In genomic region chr1:226661965-226662364, GRCh38 we compare ENCODE assay signal across 8 cellular contexts.
DNase-seq lines count a peak whose midpoint lies in the region; ATAC-seq and TF ChIP-seq lines count a peak whose summit lies in the region.

No MANE protein-coding gene starts in this region.

- H3K27ac ChIP-seq in SK-N-SH (ENCODE audit: low read depth in 2 of 2, low read length in 1 of 2) (peak overlapping the region; percentile 39 to 57; a peak in 2 of 4 replicates), foreskin keratinocyte (peak overlapping the region; percentile 84), smooth muscle cell (ENCODE audit: low read depth) (peak overlapping the region; percentile 95)

- H3K27ac Mint-ChIP-seq in stimulated activated memory B cell treated with anti-CD40 and anti-IgM and Interleukin-4, amounts not matched to agents 10 μg/mL and 1 μg/mL and 100 μg/mL, for 72 hours: no peak overlapping the region

- no peak overlapping the region for H3K9ac ChIP-seq in SK-N-SH
- H3K9ac ChIP-seq in smooth muscle cell (ENCODE audit: low read depth): peak overlapping the region; percentile 86

- no peaks in the 10 kb centered on the region for H3K27me3 Mint-ChIP-seq in stimulated activated memory B cell treated with anti-CD40 and anti-IgM and Interleukin-4, amounts not matched to agents 10 μg/mL and 1 μg/mL and 100 μg/mL, for 72 hours

- DNase-seq in NCI-H345 (lab: John Stamatoyannopoulos, UW) (peak; percentile 68), NCI-H345 treated with DMSO at 0.1 percent for 48 hours (lab: John Stamatoyannopoulos, UW; ENCODE audit: unreplicated experiment) (no peak), SK-N-SH (no peak), foreskin keratinocyte (peak in 1 of 2 donors; percentile 5), smooth muscle cell (lab: John Stamatoyannopoulos, UW; ENCODE audit: unreplicated experiment) (no peak), AML-193 (lab: John Stamatoyannopoulos, UW) (no peak)

- no peaks in the 10 kb centered on the region for H4K20me1 ChIP-seq in SK-N-SH (ENCODE audit: insufficient read depth)
- no peaks in the 10 kb centered on the region for H4K20me1 ChIP-seq in smooth muscle cell (ENCODE audit: low read depth)

- H3K4me3 Mint-ChIP-seq in stimulated activated memory B cell treated with anti-CD40 and anti-IgM and Interleukin-4, amounts not matched to agents 10 μg/mL and 1 μg/mL and 100 μg/mL, for 72 hours: no peak overlapping the region

- H3K36me3 Mint-ChIP-seq in stimulated activated memory B cell treated with anti-CD40 and anti-IgM and Interleukin-4, amounts not matched to agents 10 μg/mL and 1 μg/mL and 100 μg/mL, for 72 hours: peaks cover 28% of the 10 kb centered on the region

- H2AFZ ChIP-seq in SK-N-SH (ENCODE audit: low read depth): no peak overlapping the region
- no peak overlapping the region for H2AFZ ChIP-seq in smooth muscle cell (ENCODE audit: low read depth)

- H3K9me3 ChIP-seq in SK-N-SH (no peaks in the 10 kb centered on the region), smooth muscle cell (replicated peaks; ENCODE audit: low read depth) (no peaks in the 10 kb centered on the region)

- ATAC-seq in foreskin keratinocyte (no peak), HG02973 (IDR thresholded peaks at IDR 0.05; ENCODE audit: unreplicated experiment) (no peak)
- ATAC-seq in stimulated activated memory B cell treated with anti-CD40 and anti-IgM and Interleukin-4, amounts not matched to agents 10 μg/mL and 1 μg/mL and 100 μg/mL, for 72 hours: no peak

- H3K4me2 ChIP-seq in SK-N-SH: peak overlapping the region; percentile 36; the same call in 1 of the 2 replicates
- H3K4me2 ChIP-seq in smooth muscle cell: peak overlapping the region; percentile 72

- CTCF ChIA-PET in SK-N-SH (lab: Yijun Ruan, JAX): interaction anchor here (0.7 to 1.8 kb wide), 11 partner anchors 10 to 166 kb away, joined by 3 to 7 read pairs (median 4); no protein-coding TSS in a partner anchor

- H3K4me1 Mint-ChIP-seq in stimulated activated memory B cell treated with anti-CD40 and anti-IgM and Interleukin-4, amounts not matched to agents 10 μg/mL and 1 μg/mL and 100 μg/mL, for 72 hours: no peaks in the 10 kb centered on the region

- TF ChIP-seq CTCF in SK-N-SH (IDR thresholded peaks at IDR 0.05): no peak
- TF ChIP-seq CTCF in foreskin keratinocyte (conservative IDR thresholded peaks at IDR 0.05): peak; percentile 20
- no peak for TF ChIP-seq CTCF in smooth muscle cell (IDR thresholded peaks at IDR 0.05; ENCODE audit: borderline replicate concordance, insufficient read depth, poor library complexity, severe bottlenecking)

- no peaks in the 10 kb centered on the region for H3K27me3 ChIP-seq in SK-N-SH (ENCODE audit: insufficient read depth)
- H3K27me3 ChIP-seq in foreskin keratinocyte: no peaks in the 10 kb centered on the region
- no peaks in the 10 kb centered on the region for H3K27me3 ChIP-seq in smooth muscle cell (ENCODE audit: low read depth)

- H3K9me3 Mint-ChIP-seq in stimulated activated memory B cell treated with anti-CD40 and anti-IgM and Interleukin-4, amounts not matched to agents 10 μg/mL and 1 μg/mL and 100 μg/mL, for 72 hours: no peaks in the 10 kb centered on the region

- no peaks in the 10 kb centered on the region for H3F3A ChIP-seq in SK-N-SH (replicated peaks; ENCODE audit: insufficient read depth)
- peaks cover 33% of the 10 kb centered on the region for H3F3A ChIP-seq in smooth muscle cell (ENCODE audit: low read depth)

- H3K9me2 ChIP-seq in SK-N-SH: no peaks in the 10 kb centered on the region

- TF ChIP-seq RAD21 in SK-N-SH (IDR thresholded peaks at IDR 0.05; ENCODE audit: low read length): no peak

- peaks cover 19 to 25% of the 10 kb centered on the region in 2 experiments for H3K4me1 ChIP-seq in SK-N-SH (ENCODE audit: control insufficient read depth in 1 of 2, insufficient read depth in 2 of 2, low read depth in 1 of 2, low read length in 1 of 2)
- H3K4me1 ChIP-seq in foreskin keratinocyte: peaks cover 24% of the 10 kb centered on the region
- H3K4me1 ChIP-seq in smooth muscle cell (ENCODE audit: low read depth): peaks cover 39% of the 10 kb centered on the region

- no peaks in the 10 kb centered on the region for H3K79me2 ChIP-seq in SK-N-SH (ENCODE audit: insufficient read depth)
- peaks cover 14% of the 10 kb centered on the region for H3K79me2 ChIP-seq in smooth muscle cell (ENCODE audit: low read depth)

- H3K4me3 ChIP-seq in SK-N-SH (ENCODE audit: low read depth in 2 of 2, low read length in 1 of 2) (no peak overlapping the region), smooth muscle cell (no peak overlapping the region)

- TF ChIP-seq EP300 in SK-N-SH (IDR thresholded peaks at IDR 0.05; ENCODE audit: borderline replicate concordance in 1 of 2, low read depth in 1 of 2, low read length in 1 of 2): no peak

- POLR2A ChIA-PET in SK-N-SH (lab: Yijun Ruan, JAX): interaction anchor here (1.5 kb wide), 1 partner anchor 23 kb away, joined by 3 read pairs; no protein-coding TSS in a partner anchor

- 49% methylated on average over 3 of the region's 6 CpGs for WGBS in SK-N-SH (ENCODE audit: low lambda C conversion rate)
- 26% methylated on average over 6 of the region's 6 CpGs for WGBS in smooth muscle cell (ENCODE audit: low lambda C conversion rate)

- H3K36me3 ChIP-seq in SK-N-SH (replicated peaks in 1 of 2; ENCODE audit: control insufficient read depth in 1 of 2, insufficient read depth in 2 of 2, low read length in 1 of 2): no peaks in the 10 kb centered on the region
- H3K36me3 ChIP-seq in smooth muscle cell (ENCODE audit: low read depth): no peaks in the 10 kb centered on the region

TF ChIP-seq in SK-N-SH, 30 proteins besides CTCF, POLR2A, EP300 and RAD21:
- TF ChIP-seq MXI1 (IDR thresholded peaks at IDR 0.05; ENCODE audit: low read depth, low read length): no peak
- TF ChIP-seq PBX3 (IDR thresholded peaks at IDR 0.05): no peak
- no peak for TF ChIP-seq NRF1 (IDR thresholded peaks at IDR 0.05; ENCODE audit: low read depth, low read length)
- no peak for TF ChIP-seq GATA2 (CRISPR knock-in tag; IDR thresholded peaks at IDR 0.05)
- TF ChIP-seq POLR2AphosphoS5 (IDR thresholded peaks at IDR 0.05; ENCODE audit: low read depth, low read length): no peak
- TF ChIP-seq NFIC (IDR thresholded peaks at IDR 0.05; ENCODE audit: borderline replicate concordance): no peak
- TF ChIP-seq YY1 (IDR thresholded peaks at IDR 0.05; ENCODE audit: low read depth): no peak
- TF ChIP-seq TAF1 (IDR thresholded peaks at IDR 0.05; ENCODE audit: borderline replicate concordance, low read depth, low read length): no peak
- TF ChIP-seq USF2 (IDR thresholded peaks at IDR 0.05; ENCODE audit: borderline replicate concordance, low read depth, low read length): no peak
- TF ChIP-seq MAX (IDR thresholded peaks at IDR 0.05; ENCODE audit: low read depth): no peak
- no peak for TF ChIP-seq ZBTB33 (IDR thresholded peaks at IDR 0.05; ENCODE audit: borderline replicate concordance, low read depth)
TF ChIP-seq in SK-N-SH: peak in this region for 0.
